1 cellular context compared by ENCODE assay signal in the genomic region with DNA sequence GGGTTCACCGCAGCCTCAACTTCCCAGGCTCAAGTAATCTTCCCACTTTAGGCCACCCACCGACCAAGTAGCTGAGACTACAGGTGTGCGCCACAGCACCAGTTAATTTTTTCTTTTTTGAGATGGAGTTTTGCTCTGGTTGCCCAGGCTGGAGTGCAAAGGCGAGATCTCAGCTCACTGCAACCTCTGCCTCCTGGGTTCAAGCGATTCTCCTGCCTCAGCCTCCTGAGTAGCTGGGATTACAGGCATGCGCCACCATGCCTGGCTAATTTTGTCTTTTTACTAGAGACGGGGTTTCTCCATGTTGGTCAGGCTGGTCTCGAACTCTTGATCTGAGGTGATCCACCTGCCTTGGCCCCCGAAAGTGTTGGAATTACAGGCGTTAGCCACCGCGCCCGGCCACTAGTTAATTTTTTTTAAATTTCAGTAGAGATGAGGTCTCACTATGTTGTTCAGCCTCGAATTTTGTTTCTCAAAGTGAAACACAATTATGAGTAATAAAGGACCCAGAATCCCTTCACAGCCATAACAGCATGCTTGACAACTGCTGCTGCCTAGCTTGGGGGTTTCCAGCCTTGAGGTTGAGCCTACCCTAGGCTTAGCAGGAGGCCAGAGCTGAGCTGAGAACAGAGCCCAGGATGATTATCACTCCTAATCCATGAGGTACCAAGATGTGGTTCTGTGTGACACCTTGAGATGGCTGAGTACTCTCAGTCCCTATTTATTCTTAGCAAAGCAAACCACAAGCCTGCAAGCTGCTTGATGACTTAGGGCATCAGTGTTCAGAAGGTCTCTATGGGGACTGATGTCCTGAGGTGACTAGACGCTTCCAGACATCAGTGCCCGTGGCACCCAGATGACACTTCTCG.
TF ChIP-seq lines count a peak whose summit lies in the region.

No MANE protein-coding gene starts in this region.

TF ChIP-seq in HepG2, 621 proteins besides CTCF, POLR2A, EP300 and RAD21:
- TF ChIP-seq ZFP90 (CRISPR knock-in tag; IDR thresholded peaks at IDR 0.05; ENCODE audit: borderline replicate concordance) (no peak), RFX3 (CRISPR knock-in tag; IDR thresholded peaks at IDR 0.05) (no peak)
